ENCODE assay signal across 8 cellular contexts in the genomic region with DNA sequence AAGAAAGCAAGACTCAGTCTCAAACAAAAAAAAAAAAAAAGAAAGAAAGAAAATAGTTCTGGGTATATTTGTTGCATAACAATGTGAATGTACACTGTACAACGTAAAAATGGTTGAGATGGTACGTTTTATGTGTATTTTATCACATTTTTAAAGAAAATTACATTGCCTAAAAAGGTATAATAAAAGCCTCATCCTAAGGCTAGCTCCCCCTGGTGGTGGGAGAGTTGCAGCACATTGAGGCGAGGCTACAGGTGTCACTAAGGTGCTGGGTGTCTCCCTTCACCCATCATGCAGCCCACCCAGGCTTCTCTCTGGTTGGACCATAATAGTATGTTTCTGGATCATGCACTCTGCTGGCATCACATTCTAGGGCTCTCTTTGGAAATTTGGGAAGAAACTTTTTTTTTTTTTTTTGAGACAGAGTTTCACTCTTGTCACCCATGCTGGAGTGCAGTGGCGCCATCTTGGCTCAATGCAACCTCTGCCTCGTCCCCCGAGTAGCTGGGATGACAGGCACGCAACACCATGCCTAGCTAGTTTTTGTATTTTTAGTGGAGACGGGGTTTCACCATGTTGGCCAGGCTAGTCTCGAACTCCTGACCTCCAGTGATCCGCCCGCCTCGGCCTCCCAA. TPM values are rescaled to one million over a fixed set of nuclear protein-coding genes. Genes with fewer than 3 reads are reported as not detected.
DNase-seq lines count a peak whose midpoint lies in the region; ATAC-seq, FAIRE-seq and TF ChIP-seq lines count a peak whose summit lies in the region.

No MANE protein-coding gene starts in this region.

- H3K4me1 ChIP-seq in GM23248 (ENCODE audit: insufficient read depth) (no peaks in the 10 kb centered on the region), small intestine (ENCODE audit: control insufficient read depth in 2 of 2, insufficient read depth in 1 of 2, low read depth in 1 of 2, low read length in 1 of 2) (no peaks in the 10 kb centered on the region)

- ATAC-seq in HG03108 (IDR thresholded peaks at IDR 0.05; ENCODE audit: unreplicated experiment) = no peak
- ATAC-seq in GM21447 (IDR thresholded peaks at IDR 0.05; ENCODE audit: unreplicated experiment) = no peak

- WGBS in GM23248 (ENCODE audit: low coverage in 1 of 2, low lambda C conversion rate in 2 of 2, missing lambda C conversion rate in 2 of 2), 2 experiments = 49 to 50% methylated on average over 12 of the region's 12 CpGs
- 59 to 69% (median 63%) methylated on average over 12 of the region's 12 CpGs for WGBS in small intestine, 3 donors

- no peak overlapping the region for H2AFZ ChIP-seq in GM23248

- CTCF ChIA-PET in RWPE1 (lab: Yijun Ruan, JAX) = interaction anchor here (0.5 to 1.1 kb wide), 8 partner anchors 14 to 436 kb away, joined by 3 to 6 read pairs (median 3); no protein-coding TSS in a partner anchor

- H3K4me2 ChIP-seq in GM23248 (ENCODE audit: unreplicated experiment) = no peak overlapping the region

- DNase-seq in Ammon's horn (ENCODE audit: low spot score) = peak; percentile 56
- peak; percentile 72 for DNase-seq in GM23248
- peak; percentile 51 for DNase-seq in RWPE1 (ENCODE audit: low spot score)
- DNase-seq in activated effector memory CD4-positive, alpha-beta T cell treated with anti-CD3 and anti-CD28 coated beads, Interleukin-2, amount 50 U/mL, for 16 hours = peak; percentile 92
- DNase-seq in cardiac septum (ENCODE audit: low spot score) = peak; percentile 78
- DNase-seq in small intestine = peak; percentile 76

- POLR2A ChIA-PET in RWPE1 (lab: Yijun Ruan, JAX; ENCODE audit: low non-redundant PET) = no interaction called here

- H4K20me1 ChIP-seq in GM23248 (ENCODE audit: insufficient read depth) = no peaks in the 10 kb centered on the region

- FAIRE-seq in small intestine (lab: Jason Lieb, UNC) = no peak

- H3K27ac ChIP-seq in GM23248 (no peak overlapping the region), RWPE1 (no peak overlapping the region), small intestine (ENCODE audit: low read depth in 1 of 2, low read length in 1 of 2) (no peak overlapping the region)

- H3K79me2 ChIP-seq in GM23248 (ENCODE audit: insufficient read depth) = no peaks in the 10 kb centered on the region

- no peak overlapping the region for H3K4me3 ChIP-seq in GM23248
- no peak overlapping the region for H3K4me3 ChIP-seq in small intestine (ENCODE audit: low read depth in 1 of 2, low read length in 2 of 2)

- H3K27me3 ChIP-seq in GM23248 (replicated peaks; ENCODE audit: insufficient read depth) (no peaks in the 10 kb centered on the region), small intestine (ENCODE audit: control insufficient read depth in 2 of 2, insufficient read depth in 2 of 2, low read length in 2 of 2) (no peaks in the 10 kb centered on the region)

- no peaks in the 10 kb centered on the region for H3K9me2 ChIP-seq in GM23248 (ENCODE audit: insufficient read depth)

- peak; percentile 92 for TF ChIP-seq CTCF in RWPE1 (conservative IDR thresholded peaks at IDR 0.05; ENCODE audit: low read depth)

- no peak overlapping the region for H3K9ac ChIP-seq in GM23248

- no peaks in the 10 kb centered on the region for H3K9me3 ChIP-seq in GM23248 (ENCODE audit: low read depth)
- no peaks in the 10 kb centered on the region for H3K9me3 ChIP-seq in small intestine (ENCODE audit: control insufficient read depth, low read depth)

- no peaks in the 10 kb centered on the region for H3F3A ChIP-seq in GM23248 (ENCODE audit: insufficient read depth)

- in situ Hi-C loops in GM23248 (cut with MboI) = loop anchor here (10.0 kb wide), 1 partner anchor 222 kb away; no protein-coding TSS in a partner anchor

- intact Hi-C loops in cardiac septum (cut with DNase I) = loop anchor here (5.0 kb wide), 1 partner anchor 220 kb away; no protein-coding TSS in a partner anchor

- H3K36me3 ChIP-seq in GM23248 (ENCODE audit: low read depth) (no peaks in the 10 kb centered on the region), small intestine (ENCODE audit: control insufficient read depth in 2 of 2, insufficient read depth in 2 of 2, low read length in 2 of 2) (no peaks in the 10 kb centered on the region)

RNA-seq across cellular contexts. Expression of a gene that starts 12.4 kb away (rescaled TPM):
- 148 and 171 TPM in 2 replicates for total RNA-seq in GM23248 (2014; rRNA removed; shearing (Covaris generic))
- polyA plus RNA-seq in GM23248 (2016; fragmentation: Nextera tagmentation; extraction: Ambion mirVana) (258 and 262 TPM in 2 replicates), small intestine (100 to 1,000 TPM; 193 to 225 (median 220) TPM)
- 147 TPM for total RNA-seq in cardiac septum
